ENCODE assay signal across 27 cellular contexts in genomic region chr5:117829646-117830045, GRCh38.
"Had no signal": no experiment of that assay in that cellular context is flagged by ENCODE, and none has a peak within 500 bp of the region (broad histone marks: within the 10 kb centered on the region; RNA-seq: fewer than 3 reads in every experiment).

No MANE protein-coding gene starts in this region.

- H3K9me3 ChIP-seq: ovary, right lobe of liver, testis had no signal

- H3K27me3 ChIP-seq: brain microvascular endothelial cell, dorsolateral prefrontal cortex, heart left ventricle, ovary, right lobe of liver, testis, transverse colon had no signal

- H3K27ac Mint-ChIP-seq: activated CD4-positive, alpha-beta memory T cell treated with anti-CD3 and anti-CD28 coated beads, Interleukin-2, amount 10 ng/mL, durations not matched to agents 7 days and 5 days; activated CD4-positive, alpha-beta T cell treated with anti-CD3 and anti-CD28 coated beads, Interleukin-2, amount 10 ng/mL, durations not matched to agents 7 days and 5 days; activated T-helper 17 cell treated with anti-CD3 and anti-CD28 coated beads, Interleukin-2, amount 50 U/mL, for 72 hours; effector memory CD8-positive, alpha-beta T cell; natural killer cell treated with Interleukin-12 subunit alpha and Interleukin-12 subunit beta and Interleukin-15 and Interleukin-18, amount 100 ng/mL, for 72 hours; progenitor cell of endocrine pancreas had no signal

- H3K36me3 ChIP-seq: brain microvascular endothelial cell, heart left ventricle, left ventricle myocardium inferior, ovary, right lobe of liver, transverse colon had no signal

- H3K4me1 Mint-ChIP-seq: activated CD4-positive, alpha-beta memory T cell treated with anti-CD3 and anti-CD28 coated beads, Interleukin-2, amount 10 ng/mL, durations not matched to agents 7 days and 5 days; activated CD4-positive, alpha-beta T cell treated with anti-CD3 and anti-CD28 coated beads, Interleukin-2, amount 10 ng/mL, durations not matched to agents 7 days and 5 days; activated T-helper 17 cell treated with anti-CD3 and anti-CD28 coated beads, Interleukin-2, amount 50 U/mL, for 72 hours had no signal

- H3K27ac ChIP-seq: brain microvascular endothelial cell, coronary artery, dorsolateral prefrontal cortex, heart left ventricle, left ventricle myocardium inferior, ovary, right lobe of liver, testis, transverse colon had no signal

- H3K4me3 ChIP-seq: coronary artery, dorsolateral prefrontal cortex, heart left ventricle, left ventricle myocardium inferior, lung, mucosa of descending colon, ovary, right lobe of liver, testis, transverse colon had no signal

- H3K27me3 Mint-ChIP-seq: activated CD4-positive, alpha-beta memory T cell treated with anti-CD3 and anti-CD28 coated beads, Interleukin-2, amount 10 ng/mL, durations not matched to agents 7 days and 5 days; activated CD4-positive, alpha-beta T cell treated with anti-CD3 and anti-CD28 coated beads, Interleukin-2, amount 10 ng/mL, durations not matched to agents 7 days and 5 days; activated T-helper 17 cell treated with anti-CD3 and anti-CD28 coated beads, Interleukin-2, amount 50 U/mL, for 72 hours; effector memory CD8-positive, alpha-beta T cell; natural killer cell treated with Interleukin-12 subunit alpha and Interleukin-12 subunit beta and Interleukin-15 and Interleukin-18, amount 100 ng/mL, for 72 hours; progenitor cell of endocrine pancreas had no signal

- H3K4me3 Mint-ChIP-seq: activated CD4-positive, alpha-beta memory T cell treated with anti-CD3 and anti-CD28 coated beads, Interleukin-2, amount 10 ng/mL, durations not matched to agents 7 days and 5 days; activated CD4-positive, alpha-beta T cell treated with anti-CD3 and anti-CD28 coated beads, Interleukin-2, amount 10 ng/mL, durations not matched to agents 7 days and 5 days; activated T-cell treated with anti-CD3 and anti-CD28 coated beads, Interleukin-2, amount 50 U/mL, for 4 hours; activated T-helper 17 cell treated with anti-CD3 and anti-CD28 coated beads, Interleukin-2, amount 50 U/mL, for 72 hours; effector memory CD8-positive, alpha-beta T cell; natural killer cell treated with Interleukin-12 subunit alpha and Interleukin-12 subunit beta and Interleukin-15 and Interleukin-18, amount 100 ng/mL, for 72 hours had no signal

- H3K4me1 ChIP-seq: heart left ventricle, left ventricle myocardium inferior, right lobe of liver, testis, transverse colon had no signal

- ATAC-seq: activated T-cell treated with anti-CD3 and anti-CD28 coated beads, Interleukin-2, amount 50 U/mL, for 4 hours; activated T-helper 17 cell treated with anti-CD3 and anti-CD28 coated beads, Interleukin-2, amount 50 U/mL, for 72 hours; effector memory CD8-positive, alpha-beta T cell; heart left ventricle; mucosa of descending colon; natural killer cell treated with Interleukin-12 subunit alpha and Interleukin-12 subunit beta and Interleukin-15 and Interleukin-18, amount 100 ng/mL, for 72 hours; right lobe of liver; stimulated activated naive CD8-positive, alpha-beta T cell treated with anti-CD3 and anti-CD28 coated beads, Interleukin-15, Interleukin-2, amounts not matched to agents 100 U/mL and 50 U/mL, for 24 hours had no signal

- DNase-seq: activated CD4-positive, alpha-beta memory T cell treated with anti-CD3 and anti-CD28 coated beads, Interleukin-2, amount 10 ng/mL, durations not matched to agents 7 days and 5 days; activated CD4-positive, alpha-beta T cell treated with anti-CD3 and anti-CD28 coated beads for 1 hour; activated CD4-positive, alpha-beta T cell treated with anti-CD3 and anti-CD28 coated beads, Interleukin-2, amount 10 ng/mL, durations not matched to agents 7 days and 5 days; activated gamma-delta T cell treated with Interleukin-2 at 50 U/mL for 16 hours; activated naive CD4-positive, alpha-beta T cell treated with anti-CD3 and anti-CD28 coated beads, Interleukin-2, amount 50 U/mL, for 16 hours; activated T-cell treated with anti-CD3 and anti-CD28 coated beads, Interleukin-2, amount 50 U/mL, for 4 hours; amniotic stem cell; brain microvascular endothelial cell; dorsolateral prefrontal cortex; effector memory CD8-positive, alpha-beta T cell; foreskin fibroblast; heart left ventricle; hypothalamus; left ventricle myocardium inferior; mucosa of descending colon; ovary; right lobe of liver; stimulated activated CD4-positive, alpha-beta T cell treated with anti-CD3 and anti-CD28 coated beads, Interleukin-2, amount 100 ng/mL, for 48 hours; stimulated activated naive CD8-positive, alpha-beta T cell treated with anti-CD3 and anti-CD28 coated beads, Interleukin-15, Interleukin-2, amounts not matched to agents 100 U/mL and 50 U/mL, for 24 hours; T-helper 9 cell; testis; transverse colon had no signal
